Comparison of ENCODE assay signal across 8 cellular contexts in the genomic region with DNA sequence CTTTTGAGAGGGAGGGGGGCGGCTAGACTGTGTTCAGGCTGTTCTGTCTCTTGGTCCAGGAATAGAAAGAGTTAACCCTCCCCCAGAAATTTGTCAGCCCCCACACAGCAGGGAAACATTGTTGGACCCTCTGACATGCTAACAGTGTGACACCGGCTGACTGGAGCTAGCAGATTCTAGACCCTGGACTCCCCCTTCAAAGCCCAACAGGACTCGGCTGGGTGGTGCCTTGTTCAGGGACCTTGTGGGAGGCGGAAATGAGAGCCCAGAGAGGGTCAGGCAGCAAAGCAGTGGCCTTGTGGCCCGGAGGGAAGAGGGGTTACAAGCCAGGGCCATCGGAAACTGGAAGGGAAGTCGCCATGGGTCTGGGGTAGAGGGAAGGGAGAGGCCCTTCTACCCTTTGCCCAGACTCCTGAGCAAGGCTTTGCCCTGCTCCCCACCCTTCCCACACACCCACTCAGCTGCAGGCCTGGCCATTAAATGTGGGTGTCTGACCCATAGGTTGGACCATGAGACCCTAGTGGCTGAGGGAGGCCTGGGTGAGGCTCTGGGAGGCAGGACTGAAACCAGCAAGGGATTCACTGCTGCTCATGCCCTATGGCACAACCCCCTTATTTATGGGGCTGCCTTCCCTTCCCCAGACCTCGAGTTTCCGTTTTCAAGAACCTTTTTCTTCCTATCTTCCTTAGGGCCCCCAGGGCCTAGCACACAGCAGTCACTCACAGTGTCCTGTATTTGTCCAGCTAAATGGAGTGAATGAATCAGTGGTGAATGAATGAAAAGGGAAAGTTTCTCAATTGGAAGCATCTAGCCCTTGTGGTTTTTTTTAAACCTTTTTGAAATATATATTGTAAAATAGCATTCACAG. TPM values are rescaled to one million over a fixed set of nuclear protein-coding genes. Genes with fewer than 3 reads are reported as not detected.
DNase-seq lines count a peak whose midpoint lies in the region; FAIRE-seq and TF ChIP-seq lines count a peak whose summit lies in the region.
"Had no signal": no experiment of that assay in that cellular context is flagged by ENCODE, and none has a peak within 500 bp of the region (broad histone marks: within the 10 kb centered on the region; RNA-seq: fewer than 3 reads in every experiment).

No MANE protein-coding gene starts in this region.

- peak; percentile 67 for FAIRE-seq in GM12892 (lab: Jason Lieb, UNC)

- no peak for TF ChIP-seq CTCF in right atrium auricular region (IDR thresholded peaks at IDR 0.05)
- no peak for TF ChIP-seq CTCF in sigmoid colon (IDR thresholded peaks at IDR 0.05)

- H3K9me3 ChIP-seq in right atrium auricular region (no peaks in the 10 kb centered on the region), sigmoid colon (no peaks in the 10 kb centered on the region)

- H3K27ac ChIP-seq in right atrium auricular region (peak overlapping the region; percentile 28 to 67), sigmoid colon (peak overlapping the region; percentile 79 to 86 (median 85))

- no peak for TF ChIP-seq POLR2A in GM12892 (IDR thresholded peaks at IDR 0.05; ENCODE audit: low read depth, low read length)
- no peak for TF ChIP-seq POLR2A in sigmoid colon (IDR thresholded peaks at IDR 0.05)

- 73 to 82% methylated on average over 9 of the region's 9 CpGs for WGBS in sigmoid colon, 2 donors

- peaks cover 0 to 70% of the 10 kb centered on the region in 2 donors for H3K4me1 ChIP-seq in right atrium auricular region
- peaks cover 0 to 73% (median 54%) of the 10 kb centered on the region in 4 donors for H3K4me1 ChIP-seq in sigmoid colon

- H3K4me3 ChIP-seq in right atrium auricular region = no peak overlapping the region
- H3K4me3 ChIP-seq in sigmoid colon = no peak overlapping the region

- no peak for TF ChIP-seq EP300 in sigmoid colon (IDR thresholded peaks at IDR 0.05)

- H3K36me3 ChIP-seq in right atrium auricular region (no peaks in the 10 kb centered on the region), sigmoid colon (no peaks in the 10 kb centered on the region)

- H3K27me3 ChIP-seq in right atrium auricular region (no peaks in the 10 kb centered on the region), sigmoid colon (no peaks in the 10 kb centered on the region)

- intact Hi-C loops in sigmoid colon (cut with DNase I) = no loop called here

- DNase-seq in GM12892 (ENCODE audit: insufficient read length) (no peak), RPMI7951 (ENCODE audit: low read depth) (peak; percentile 49), right atrium auricular region (ENCODE audit: low spot score) (no peak), sigmoid colon (no peak), NCI-H226 (no peak), superior temporal gyrus (ENCODE audit: extremely low spot score) (no peak), kidney glomerular epithelial cell (lab: John Stamatoyannopoulos, UW) (no peak)
- DNase-seq: activated naive CD8-positive, alpha-beta T cell treated with anti-CD3 and anti-CD28 coated beads, Interleukin-2, amount 50 U/mL, for 24 hours had no signal

RNA-seq across cellular contexts. Expression of gene RAI1, which starts 44.8 kb away (rescaled TPM):
- 5.7 TPM for polyA plus RNA-seq in GM12892 (2012; ENCODE audit: missing spikeins)
- total RNA-seq in RPMI7951 (2014; rRNA removed; shearing (Covaris generic)) = 2.8 and 3.2 TPM in 2 replicates
- total RNA-seq in right atrium auricular region (10 to 100 TPM; 23.8 to 24.9 TPM), sigmoid colon (10 to 100 TPM in 2 of 4 donors, 1 to 10 TPM in 2; 7.4 to 31.9 (median 12.5) TPM)
- polyA plus RNA-seq in sigmoid colon = 10 to 100 TPM in 1 of 3 donors, 1 to 10 TPM in 2; 1.8 to 14.2 (median 2.5) TPM
